ENCODE assay signal across 8 cellular contexts in the genomic region with DNA sequence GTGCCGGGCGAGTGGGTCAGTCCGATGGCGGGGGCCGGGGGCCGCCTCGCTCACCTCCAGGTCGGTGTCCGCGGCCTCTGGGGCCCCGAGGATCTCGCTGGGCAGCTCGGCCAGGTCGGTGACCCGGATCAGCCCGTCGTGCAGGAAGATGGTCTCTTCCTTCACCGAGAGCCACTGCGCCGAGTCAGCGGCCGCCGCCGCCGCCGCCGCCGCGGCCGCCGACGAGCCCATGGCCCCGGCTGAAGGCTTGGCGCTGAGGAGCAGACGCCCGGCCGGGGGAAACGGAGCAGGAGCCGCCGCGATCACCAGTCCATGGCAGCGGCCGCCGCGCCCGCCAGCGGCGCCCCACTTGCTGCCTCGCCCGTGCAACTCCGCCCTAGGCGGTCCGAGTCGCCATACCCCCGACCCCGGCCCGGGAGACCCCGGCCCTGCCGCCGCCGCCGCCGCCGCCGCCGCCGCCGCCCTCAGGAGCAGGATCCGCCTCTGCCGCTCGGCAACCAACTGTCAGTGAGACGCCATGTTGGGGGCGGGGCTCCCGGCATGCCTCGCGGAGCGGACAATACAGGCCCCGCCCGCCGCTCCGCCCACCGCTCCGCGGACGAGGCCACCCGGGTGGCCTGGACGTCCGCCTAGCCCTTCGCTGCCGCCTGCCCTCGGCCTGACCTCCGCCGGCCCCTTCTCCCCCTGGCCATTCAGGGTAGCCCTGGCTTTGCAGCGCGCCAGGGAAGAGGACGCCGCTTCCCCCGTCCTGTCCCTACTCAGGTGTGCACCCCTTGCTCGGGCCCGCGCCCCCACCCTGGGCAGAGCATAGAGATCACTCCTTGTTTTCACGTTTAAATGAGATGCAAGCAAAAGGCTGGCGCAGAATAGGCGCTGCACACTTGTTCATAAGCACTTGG. TPM values are rescaled to one million over a fixed set of nuclear protein-coding genes. Genes with fewer than 3 reads are reported as not detected.
A peak's percentile ranks its signal among the peaks of the same experiment; 100 is the strongest.
DNase-seq lines count a peak whose midpoint lies in the region; ATAC-seq and TF ChIP-seq lines count a peak whose summit lies in the region.

TSS of gene HECTD4 (minus strand) at position 534 of the 899 bp plus-strand sequence. CDS start at position 231, 303 bp downstream.

- peak within 1 kb of the TSS; percentile 93 for H2AFZ ChIP-seq in parathyroid adenoma

- no peaks in the 10 kb centered on the region for H3K27me3 ChIP-seq in cardiac muscle cell
- no peaks in the 10 kb centered on the region for H3K27me3 ChIP-seq in parathyroid adenoma (ENCODE audit: control insufficient read depth, insufficient read depth, low read length)
- H3K27me3 ChIP-seq in tibial artery = no peaks in the 10 kb centered on the region

- H3K4me3 ChIP-seq in GM12865 (ENCODE audit: low read depth, low read length) (peak within 1 kb of the TSS; percentile 87), cardiac muscle cell (peak within 1 kb of the TSS; percentile 83), parathyroid adenoma (ENCODE audit: low read depth, low read length) (peak within 1 kb of the TSS; percentile 68), tibial artery (peak within 1 kb of the TSS; percentile 91 to 100)

- H3K36me3 ChIP-seq in cardiac muscle cell (no peaks in the 10 kb centered on the region), parathyroid adenoma (ENCODE audit: control insufficient read depth, insufficient read depth, low read length) (no peaks in the 10 kb centered on the region), tibial artery (no peaks in the 10 kb centered on the region)

- DNase-seq in GM12865 (ENCODE audit: low read depth) = peak; percentile 92
- peak; percentile 82 for DNase-seq in NCI-H128 (lab: John Stamatoyannopoulos, UW; ENCODE audit: unreplicated experiment)
- DNase-seq in SW 1271 (lab: John Stamatoyannopoulos, UW) = peak; percentile 53 to 87
- DNase-seq in activated naive CD8-positive, alpha-beta T cell treated with anti-CD3 and anti-CD28 coated beads, Interleukin-2, amount 50 U/mL, for 16 hours (ENCODE audit: low read depth, low spot score) = peak; percentile 87
- DNase-seq in cardiac muscle cell (ENCODE audit: low read depth in 1 of 2, low spot score in 1 of 2) = peak; percentile 90 to 99
- DNase-seq in tibial artery = peak; percentile 96 to 97

- peaks cover 34% of the 10 kb centered on the region for H3K79me2 ChIP-seq in parathyroid adenoma

- H3K9ac ChIP-seq in parathyroid adenoma = peak within 1 kb of the TSS; percentile 38

- H3K27ac ChIP-seq in cardiac muscle cell = peak within 1 kb of the TSS; percentile 90
- H3K27ac ChIP-seq in parathyroid adenoma = peak within 1 kb of the TSS; percentile 64
- H3K27ac ChIP-seq in tibial artery = peak within 1 kb of the TSS; percentile 73 to 88

- ATAC-seq in HG02678 (IDR thresholded peaks at IDR 0.05; ENCODE audit: unreplicated experiment) = peak; percentile 94

- TF ChIP-seq CTCF in GM12865 (IDR thresholded peaks at IDR 0.05; ENCODE audit: insufficient read depth, low read depth, low read length, missing control alignments) = no peak
- no peak for TF ChIP-seq CTCF in cardiac muscle cell (IDR thresholded peaks at IDR 0.05; ENCODE audit: low read depth, low read length)
- no peak for TF ChIP-seq CTCF in parathyroid adenoma (IDR thresholded peaks at IDR 0.05)
- TF ChIP-seq CTCF in tibial artery (IDR thresholded peaks at IDR 0.05) = no peak

- H3K4me2 ChIP-seq in parathyroid adenoma (ENCODE audit: low read length) = peak within 1 kb of the TSS; percentile 97

- intact Hi-C loops in tibial artery (cut with DNase I; ENCODE audit: low total_unique reads) = loop anchor here (10.0 kb wide), 2 partner anchors 127 to 187 kb away; no protein-coding TSS in a partner anchor

- H3K9me3 ChIP-seq in cardiac muscle cell (ENCODE audit: low read depth) (no peaks in the 10 kb centered on the region), parathyroid adenoma (ENCODE audit: control insufficient read depth, low read length) (no peaks in the 10 kb centered on the region), tibial artery (no peaks in the 10 kb centered on the region)

- H3K4me1 ChIP-seq in cardiac muscle cell (ENCODE audit: low read depth) = no peaks in the 10 kb centered on the region
- H3K4me1 ChIP-seq in parathyroid adenoma = no peaks in the 10 kb centered on the region
- peaks cover 0 to 25% (median 11%) of the 10 kb centered on the region in 4 donors for H3K4me1 ChIP-seq in tibial artery

RNA-seq across cellular contexts. Expression of gene HECTD4, which starts in this region (rescaled TPM):
- total RNA-seq in cardiac muscle cell = 16.0 and 33.7 TPM in 2 replicates
- 29.4 and 34.4 TPM in 2 replicates for polyA plus RNA-seq in cardiac muscle cell

Comparison
In these comparisons a context has a peak if more than half of its experiments do, and no peak if none do; other contexts are left out.
1. Peak in every context shown above with its lines: DNase-seq, ATAC-seq, H3K4me3 ChIP-seq and H3K27ac ChIP-seq.